ENCODE assay signal across 1 cellular context in genomic region chrX:39859991-39860861, GRCh38.
TF ChIP-seq lines count a peak whose summit lies in the region.

No MANE protein-coding gene starts in this region.

TF ChIP-seq in GM12878, 131 proteins besides CTCF, POLR2A, EP300 and RAD21 (continued from another document and continues in another):
- no peak for TF ChIP-seq HSF1 (IDR thresholded peaks at IDR 0.05; ENCODE audit: low read depth, low read length)
- TF ChIP-seq ZNF274 (IDR thresholded peaks at IDR 0.05; ENCODE audit: insufficient read depth, insufficient read length) = no peak
- no peak for TF ChIP-seq ZBTB11 (CRISPR knock-in tag; IDR thresholded peaks at IDR 0.05)
- TF ChIP-seq, protein P1, sequence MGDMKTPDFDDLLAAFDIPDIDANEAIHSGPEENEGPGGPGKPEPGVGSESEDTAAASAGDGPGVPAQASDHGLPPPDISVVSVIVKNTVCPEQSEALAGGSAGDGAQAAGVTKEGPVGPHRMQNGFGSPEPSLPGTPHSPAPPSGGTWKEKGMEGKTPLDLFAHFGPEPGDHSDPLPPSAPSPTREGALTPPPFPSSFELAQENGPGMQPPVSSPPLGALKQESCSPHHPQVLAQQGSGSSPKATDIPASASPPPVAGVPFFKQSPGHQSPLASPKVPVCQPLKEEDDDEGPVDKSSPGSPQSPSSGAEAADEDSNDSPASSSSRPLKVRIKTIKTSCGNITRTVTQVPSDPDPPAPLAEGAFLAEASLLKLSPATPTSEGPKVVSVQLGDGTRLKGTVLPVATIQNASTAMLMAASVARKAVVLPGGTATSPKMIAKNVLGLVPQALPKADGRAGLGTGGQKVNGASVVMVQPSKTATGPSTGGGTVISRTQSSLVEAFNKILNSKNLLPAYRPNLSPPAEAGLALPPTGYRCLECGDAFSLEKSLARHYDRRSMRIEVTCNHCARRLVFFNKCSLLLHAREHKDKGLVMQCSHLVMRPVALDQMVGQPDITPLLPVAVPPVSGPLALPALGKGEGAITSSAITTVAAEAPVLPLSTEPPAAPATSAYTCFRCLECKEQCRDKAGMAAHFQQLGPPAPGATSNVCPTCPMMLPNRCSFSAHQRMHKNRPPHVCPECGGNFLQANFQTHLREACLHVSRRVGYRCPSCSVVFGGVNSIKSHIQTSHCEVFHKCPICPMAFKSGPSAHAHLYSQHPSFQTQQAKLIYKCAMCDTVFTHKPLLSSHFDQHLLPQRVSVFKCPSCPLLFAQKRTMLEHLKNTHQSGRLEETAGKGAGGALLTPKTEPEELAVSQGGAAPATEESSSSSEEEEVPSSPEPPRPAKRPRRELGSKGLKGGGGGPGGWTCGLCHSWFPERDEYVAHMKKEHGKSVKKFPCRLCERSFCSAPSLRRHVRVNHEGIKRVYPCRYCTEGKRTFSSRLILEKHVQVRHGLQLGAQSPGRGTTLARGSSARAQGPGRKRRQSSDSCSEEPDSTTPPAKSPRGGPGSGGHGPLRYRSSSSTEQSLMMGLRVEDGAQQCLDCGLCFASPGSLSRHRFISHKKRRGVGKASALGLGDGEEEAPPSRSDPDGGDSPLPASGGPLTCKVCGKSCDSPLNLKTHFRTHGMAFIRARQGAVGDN (IDR thresholded peaks at IDR 0.05) = peak; percentile 87
- no peak for TF ChIP-seq FOXK2 (IDR thresholded peaks at IDR 0.05)
- TF ChIP-seq HDAC6 (IDR thresholded peaks at IDR 0.05; ENCODE audit: unreplicated experiment) = no peak
- TF ChIP-seq POLR2AphosphoS2 (IDR thresholded peaks at IDR 0.05; ENCODE audit: low read depth, low read length) = no peak
- TF ChIP-seq IKZF2 (IDR thresholded peaks at IDR 0.05) = peak; percentile 79 to 80
- peak; percentile 60; the same call in 1 of the 2 replicates for TF ChIP-seq MEF2A (IDR thresholded peaks at IDR 0.05; ENCODE audit: insufficient read depth, low read depth, low read length)
- TF ChIP-seq HDAC2 (IDR thresholded peaks at IDR 0.05) = no peak
- no peak for TF ChIP-seq CEBPZ (IDR thresholded peaks at IDR 0.05; ENCODE audit: low read depth, low read length)
- peak; percentile 91 for TF ChIP-seq IKZF1 (conservative IDR thresholded peaks at IDR 0.05)
- peak; percentile 84 for TF ChIP-seq BCL11A (IDR thresholded peaks at IDR 0.05; ENCODE audit: low read depth, low read length)
- TF ChIP-seq BMI1 (IDR thresholded peaks at IDR 0.05; ENCODE audit: borderline replicate concordance) = no peak
- peak; percentile 52 for TF ChIP-seq MEF2B (IDR thresholded peaks at IDR 0.05; ENCODE audit: partially characterized antibody, poor library complexity, severe bottlenecking)
- no peak for TF ChIP-seq HDGF (IDR thresholded peaks at IDR 0.05)
- peak; percentile 26; the same call in 1 of the 2 replicates for TF ChIP-seq RB1 (IDR thresholded peaks at IDR 0.05; ENCODE audit: borderline replicate concordance)
- no peak for TF ChIP-seq FOS (IDR thresholded peaks at IDR 0.05; ENCODE audit: borderline replicate concordance, extremely low read depth, insufficient read length)
- TF ChIP-seq SMC3 (IDR thresholded peaks at IDR 0.05; ENCODE audit: borderline replicate concordance, low read length) = peak; percentile 11; the same call in 1 of the 2 replicates
- TF ChIP-seq NFXL1 (IDR thresholded peaks at IDR 0.05; ENCODE audit: borderline replicate concordance) = no peak
- TF ChIP-seq MYB (IDR thresholded peaks at IDR 0.05; ENCODE audit: borderline replicate concordance, low read depth, low read length) = no peak
- TF ChIP-seq CUX1 (IDR thresholded peaks at IDR 0.05; ENCODE audit: insufficient replicate concordance, low read depth, low read length) = no peak
- TF ChIP-seq ZBTB33 (IDR thresholded peaks at IDR 0.05) = no peak
- TF ChIP-seq, protein P2, sequence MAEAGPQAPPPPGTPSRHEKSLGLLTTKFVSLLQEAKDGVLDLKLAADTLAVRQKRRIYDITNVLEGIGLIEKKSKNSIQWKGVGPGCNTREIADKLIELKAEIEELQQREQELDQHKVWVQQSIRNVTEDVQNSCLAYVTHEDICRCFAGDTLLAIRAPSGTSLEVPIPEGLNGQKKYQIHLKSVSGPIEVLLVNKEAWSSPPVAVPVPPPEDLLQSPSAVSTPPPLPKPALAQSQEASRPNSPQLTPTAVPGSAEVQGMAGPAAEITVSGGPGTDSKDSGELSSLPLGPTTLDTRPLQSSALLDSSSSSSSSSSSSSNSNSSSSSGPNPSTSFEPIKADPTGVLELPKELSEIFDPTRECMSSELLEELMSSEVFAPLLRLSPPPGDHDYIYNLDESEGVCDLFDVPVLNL (IDR thresholded peaks at IDR 0.05; ENCODE audit: low read depth, low read length) = no peak
- TF ChIP-seq RBBP5 (conservative IDR thresholded peaks at IDR 0.05) = no peak
- TF ChIP-seq TCF7 (IDR thresholded peaks at IDR 0.05; ENCODE audit: borderline replicate concordance) = peak; percentile 93
- TF ChIP-seq, protein P3, sequence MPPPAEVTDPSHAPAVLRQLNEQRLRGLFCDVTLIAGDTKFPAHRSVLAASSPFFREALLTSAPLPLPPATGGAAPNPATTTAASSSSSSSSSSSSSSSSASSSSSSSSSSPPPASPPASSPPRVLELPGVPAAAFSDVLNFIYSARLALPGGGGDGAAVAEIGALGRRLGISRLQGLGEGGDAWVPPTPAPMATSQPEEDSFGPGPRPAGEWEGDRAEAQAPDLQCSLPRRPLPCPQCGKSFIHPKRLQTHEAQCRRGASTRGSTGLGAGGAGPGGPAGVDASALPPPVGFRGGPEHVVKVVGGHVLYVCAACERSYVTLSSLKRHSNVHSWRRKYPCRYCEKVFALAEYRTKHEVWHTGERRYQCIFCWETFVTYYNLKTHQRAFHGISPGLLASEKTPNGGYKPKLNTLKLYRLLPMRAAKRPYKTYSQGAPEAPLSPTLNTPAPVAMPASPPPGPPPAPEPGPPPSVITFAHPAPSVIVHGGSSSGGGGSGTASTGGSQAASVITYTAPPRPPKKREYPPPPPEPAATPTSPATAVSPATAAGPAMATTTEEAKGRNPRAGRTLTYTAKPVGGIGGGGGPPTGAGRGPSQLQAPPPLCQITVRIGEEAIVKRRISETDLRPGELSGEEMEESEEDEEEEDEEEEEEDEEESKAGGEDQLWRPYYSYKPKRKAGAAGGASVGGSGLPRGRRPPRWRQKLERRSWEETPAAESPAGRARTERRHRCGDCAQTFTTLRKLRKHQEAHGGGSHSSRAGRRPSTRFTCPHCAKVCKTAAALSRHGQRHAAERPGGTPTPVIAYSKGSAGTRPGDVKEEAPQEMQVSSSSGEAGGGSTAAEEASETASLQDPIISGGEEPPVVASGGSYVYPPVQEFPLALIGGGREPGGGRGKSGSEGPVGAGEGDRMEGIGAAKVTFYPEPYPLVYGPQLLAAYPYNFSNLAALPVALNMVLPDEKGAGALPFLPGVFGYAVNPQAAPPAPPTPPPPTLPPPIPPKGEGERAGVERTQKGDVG (CRISPR knock-in tag; IDR thresholded peaks at IDR 0.05) = no peak
- peak; percentile 82 for TF ChIP-seq GABPA (IDR thresholded peaks at IDR 0.05; ENCODE audit: low read depth)
- TF ChIP-seq SMARCA5 (IDR thresholded peaks at IDR 0.05) = peak; percentile 51
- TF ChIP-seq PAX5 (IDR thresholded peaks at IDR 0.05; ENCODE audit: borderline replicate concordance, low read depth, low read length) = peak; percentile 97
- peak; percentile 96 for TF ChIP-seq ATF7 (IDR thresholded peaks at IDR 0.05; ENCODE audit: low read depth)
- peak; percentile 64 for TF ChIP-seq SP1 (IDR thresholded peaks at IDR 0.05; ENCODE audit: low read depth, low read length)
